ENCODE assay signal across 21 cellular contexts in genomic region chr15:88393719-88394519, GRCh38.
DNase-seq lines count a peak whose midpoint lies in the region; ATAC-seq and TF ChIP-seq lines count a peak whose summit lies in the region.
"Had no signal": no experiment of that assay in that cellular context is flagged by ENCODE, and none has a peak within 500 bp of the region (broad histone marks: within the 10 kb centered on the region; RNA-seq: fewer than 3 reads in every experiment).

No MANE protein-coding gene starts in this region.

- CTCF ChIA-PET in activated CD4-positive, alpha-beta memory T cell treated with anti-CD3 and anti-CD28 coated beads, Interleukin-2, amount 10 ng/mL, durations not matched to agents 7 days and 5 days (lab: Charles Lee) = no interaction called here
- CTCF ChIA-PET in activated CD4-positive, alpha-beta memory T cell treated with anti-CD3 and anti-CD28 coated beads for 36 hours (lab: Charles Lee) = interaction anchor here (0.6 kb wide), 1 partner anchor 18 kb away, joined by 3 read pairs; no protein-coding TSS in a partner anchor

- POLR2A ChIA-PET in activated CD4-positive, alpha-beta memory T cell treated with anti-CD3 and anti-CD28 coated beads, Interleukin-2, amount 10 ng/mL, durations not matched to agents 7 days and 5 days (lab: Charles Lee) = no interaction called here
- POLR2A ChIA-PET in activated CD4-positive, alpha-beta memory T cell treated with anti-CD3 and anti-CD28 coated beads for 36 hours (lab: Charles Lee) = interaction anchor here (1.3 kb wide), 1 partner anchor 26 kb away, joined by 4 read pairs; no protein-coding TSS in a partner anchor

- peak; percentile 3 for DNase-seq in activated CD4-positive, alpha-beta memory T cell treated with anti-CD3 and anti-CD28 coated beads, Interleukin-2, amount 10 ng/mL, durations not matched to agents 7 days and 5 days
- DNase-seq in activated CD4-positive, alpha-beta memory T cell treated with anti-CD3 and anti-CD28 coated beads for 36 hours = no peak
- DNase-seq in HT1080 (ENCODE audit: low read depth) (peak; percentile 25), astrocyte of the hippocampus (ENCODE audit: low read depth, low spot score) (peak; percentile 43), sigmoid colon (no peak)
- no peak for DNase-seq in stimulated activated naive B cell treated with anti-CD40 and anti-IgM and Interleukin-4, amounts not matched to agents 10 μg/mL and 1 μg/mL and 100 μg/mL, for 72 hours
- DNase-seq: 8988T; activated CD4-positive, alpha-beta T cell treated with anti-CD3 and anti-CD28 coated beads, Interleukin-2, amount 50 U/mL, for 48 hours; DMS79; erythroblast; glutamatergic neuron; KG1; NCI-H1417 treated with DMSO at 0.1 percent for 48 hours; NCI-H446 treated with DMSO at 0.1 percent for 48 hours; stimulated activated CD4-positive, alpha-beta T cell treated with anti-CD3 and anti-CD28 coated beads, Interleukin-1b, Interleukin-23, amount 100 ng/mL, for 48 hours had no signal

- no peaks in the 10 kb centered on the region for H3K9me3 ChIP-seq in sigmoid colon
- H3K9me3 ChIP-seq: HAP-1 had no signal

- peaks cover 9% of the 10 kb centered on the region for H3K27me3 Mint-ChIP-seq in activated CD4-positive, alpha-beta memory T cell treated with anti-CD3 and anti-CD28 coated beads, Interleukin-2, amount 10 ng/mL, durations not matched to agents 7 days and 5 days
- H3K27me3 Mint-ChIP-seq in activated CD4-positive, alpha-beta memory T cell treated with anti-CD3 and anti-CD28 coated beads for 36 hours = peaks cover 33% of the 10 kb centered on the region
- no peaks in the 10 kb centered on the region for H3K27me3 Mint-ChIP-seq in stimulated activated naive B cell treated with anti-CD40 and anti-IgM and Interleukin-4, amounts not matched to agents 10 μg/mL and 1 μg/mL and 100 μg/mL, for 72 hours

- H3K4me3 Mint-ChIP-seq in activated CD4-positive, alpha-beta memory T cell treated with anti-CD3 and anti-CD28 coated beads, Interleukin-2, amount 10 ng/mL, durations not matched to agents 7 days and 5 days = no peak overlapping the region
- H3K4me3 Mint-ChIP-seq in activated CD4-positive, alpha-beta memory T cell treated with anti-CD3 and anti-CD28 coated beads for 36 hours = no peak overlapping the region
- no peak overlapping the region for H3K4me3 Mint-ChIP-seq in stimulated activated naive B cell treated with anti-CD40 and anti-IgM and Interleukin-4, amounts not matched to agents 10 μg/mL and 1 μg/mL and 100 μg/mL, for 72 hours
- H3K4me3 Mint-ChIP-seq: dendritic cell treated with granulocyte-macrophage colony-stimulating factor and Interleukin-4, amounts not matched to agents 40 ng/mL and 50 ng/mL, for 4 days had no signal

- H3K36me3 Mint-ChIP-seq in activated CD4-positive, alpha-beta memory T cell treated with anti-CD3 and anti-CD28 coated beads, Interleukin-2, amount 10 ng/mL, durations not matched to agents 7 days and 5 days (ENCODE audit: low read depth) = no peaks in the 10 kb centered on the region
- no peaks in the 10 kb centered on the region for H3K36me3 Mint-ChIP-seq in activated CD4-positive, alpha-beta memory T cell treated with anti-CD3 and anti-CD28 coated beads for 36 hours
- no peaks in the 10 kb centered on the region for H3K36me3 Mint-ChIP-seq in stimulated activated naive B cell treated with anti-CD40 and anti-IgM and Interleukin-4, amounts not matched to agents 10 μg/mL and 1 μg/mL and 100 μg/mL, for 72 hours

- no peaks in the 10 kb centered on the region for H3K36me3 ChIP-seq in sigmoid colon
- H3K36me3 ChIP-seq: BLaER1 treated with 17β-estradiol and CSF1 and Interleukin-3, amounts not matched to agents 10 nM and 100 nM; HAP-1 had no signal

- 60% methylated on average over 6 of the region's 6 CpGs for WGBS in sigmoid colon, 2 donors

- no peak for TF ChIP-seq POLR2A in sigmoid colon (IDR thresholded peaks at IDR 0.05)

- H3K27ac ChIP-seq in sigmoid colon = peak overlapping the region in 2 of 4 donors; percentile 21 to 51
- H3K27ac ChIP-seq: SK-N-MC had no signal

- no peaks in the 10 kb centered on the region for H3K4me1 Mint-ChIP-seq in activated CD4-positive, alpha-beta memory T cell treated with anti-CD3 and anti-CD28 coated beads, Interleukin-2, amount 10 ng/mL, durations not matched to agents 7 days and 5 days
- H3K4me1 Mint-ChIP-seq in activated CD4-positive, alpha-beta memory T cell treated with anti-CD3 and anti-CD28 coated beads for 36 hours (ENCODE audit: low read depth) = peaks cover 4% of the 10 kb centered on the region
- peaks cover 6% of the 10 kb centered on the region in 2 donors for H3K4me1 Mint-ChIP-seq in stimulated activated naive B cell treated with anti-CD40 and anti-IgM and Interleukin-4, amounts not matched to agents 10 μg/mL and 1 μg/mL and 100 μg/mL, for 72 hours

- H3K4me3 ChIP-seq in sigmoid colon = no peak overlapping the region
- H3K4me3 ChIP-seq: BLaER1 treated with 17β-estradiol and CSF1 and Interleukin-3, amounts not matched to agents 10 nM and 100 nM; HAP-1; SK-N-MC had no signal

- intact Hi-C loops in activated CD4-positive, alpha-beta memory T cell treated with anti-CD3 and anti-CD28 coated beads for 36 hours (cut with micrococcal nuclease) = loop anchor here (1.0 to 2.0 kb wide), 2 partner anchors 9 to 27 kb away; no protein-coding TSS in a partner anchor
- intact Hi-C loops in sigmoid colon (cut with DNase I) = no loop called here

- peak; percentile 71 to 86 for ATAC-seq in stimulated activated naive B cell treated with anti-CD40 and anti-IgM and Interleukin-4, amounts not matched to agents 10 μg/mL and 1 μg/mL and 100 μg/mL, for 72 hours (replicated peaks)
- ATAC-seq in GM21786 (IDR thresholded peaks at IDR 0.05; ENCODE audit: unreplicated experiment) (no peak), HG02981 (IDR thresholded peaks at IDR 0.05; ENCODE audit: unreplicated experiment) (no peak)

- no peak overlapping the region for H3K27ac Mint-ChIP-seq in activated CD4-positive, alpha-beta memory T cell treated with anti-CD3 and anti-CD28 coated beads, Interleukin-2, amount 10 ng/mL, durations not matched to agents 7 days and 5 days
- no peak overlapping the region for H3K27ac Mint-ChIP-seq in activated CD4-positive, alpha-beta memory T cell treated with anti-CD3 and anti-CD28 coated beads for 36 hours
- H3K27ac Mint-ChIP-seq in stimulated activated naive B cell treated with anti-CD40 and anti-IgM and Interleukin-4, amounts not matched to agents 10 μg/mL and 1 μg/mL and 100 μg/mL, for 72 hours = no peak overlapping the region
- H3K27ac Mint-ChIP-seq: dendritic cell treated with granulocyte-macrophage colony-stimulating factor and Interleukin-4, amounts not matched to agents 40 ng/mL and 50 ng/mL, for 4 days had no signal

- TF ChIP-seq EP300 in sigmoid colon (IDR thresholded peaks at IDR 0.05) = no peak

- no peak for TF ChIP-seq CTCF in sigmoid colon (IDR thresholded peaks at IDR 0.05)

- H3K9me3 Mint-ChIP-seq in activated CD4-positive, alpha-beta memory T cell treated with anti-CD3 and anti-CD28 coated beads, Interleukin-2, amount 10 ng/mL, durations not matched to agents 7 days and 5 days = no peaks in the 10 kb centered on the region
- no peaks in the 10 kb centered on the region for H3K9me3 Mint-ChIP-seq in activated CD4-positive, alpha-beta memory T cell treated with anti-CD3 and anti-CD28 coated beads for 36 hours
- no peaks in the 10 kb centered on the region for H3K9me3 Mint-ChIP-seq in stimulated activated naive B cell treated with anti-CD40 and anti-IgM and Interleukin-4, amounts not matched to agents 10 μg/mL and 1 μg/mL and 100 μg/mL, for 72 hours
- H3K9me3 Mint-ChIP-seq: dendritic cell treated with granulocyte-macrophage colony-stimulating factor and Interleukin-4, amounts not matched to agents 40 ng/mL and 50 ng/mL, for 4 days had no signal

- no peaks in the 10 kb centered on the region for H3K27me3 ChIP-seq in sigmoid colon
- H3K27me3 ChIP-seq: BLaER1 treated with 17β-estradiol and CSF1 and Interleukin-3, amounts not matched to agents 10 nM and 100 nM had no signal

- H3K4me1 ChIP-seq in sigmoid colon = peaks cover 0 to 19% (median 7%) of the 10 kb centered on the region in 4 donors
- H3K4me1 ChIP-seq: HAP-1 had no signal

Comparison
In these comparisons a context has a peak if more than half of its experiments do, and no peak if none do; other contexts are left out.
1. DNase-seq: peak in activated CD4-positive, alpha-beta memory T cell treated with anti-CD3 and anti-CD28 coated beads, Interleukin-2, amount 10 ng/mL, durations not matched to agents 7 days and 5 days (single experiment), HT1080 (single experiment) and astrocyte of the hippocampus (single experiment); none in activated CD4-positive, alpha-beta memory T cell treated with anti-CD3 and anti-CD28 coated beads for 36 hours (single experiment), stimulated activated naive B cell treated with anti-CD40 and anti-IgM and Interleukin-4, amounts not matched to agents 10 μg/mL and 1 μg/mL and 100 μg/mL, for 72 hours (single experiment) and sigmoid colon (single experiment).
2. ATAC-seq: peak in stimulated activated naive B cell treated with anti-CD40 and anti-IgM and Interleukin-4, amounts not matched to agents 10 μg/mL and 1 μg/mL and 100 μg/mL, for 72 hours (2 of 2); none in GM21786 (single experiment) and HG02981 (single experiment).